Comparison of ENCODE assay signal across 24 cellular contexts in genomic region chr12:56894698-56895368, GRCh38. TPM values are rescaled to one million over a fixed set of nuclear protein-coding genes. Genes with fewer than 3 reads are reported as not detected.
DNase-seq lines count a peak whose midpoint lies in the region; ATAC-seq, FAIRE-seq and TF ChIP-seq lines count a peak whose summit lies in the region.
"Had no signal": no experiment of that assay in that cellular context is flagged by ENCODE, and none has a peak within 500 bp of the region (broad histone marks: within the 10 kb centered on the region; RNA-seq: fewer than 3 reads in every experiment).

No MANE protein-coding gene starts in this region.

- TF ChIP-seq EP300 in HepG2 (IDR thresholded peaks at IDR 0.05; ENCODE audit: low read depth in 2 of 2, low read length in 2 of 2) (no peak), HepG2 (CRISPR knock-in tag; IDR thresholded peaks at IDR 0.05; ENCODE audit: borderline replicate concordance) (no peak), esophagus muscularis mucosa (IDR thresholded peaks at IDR 0.05) (no peak)

- CTCF ChIA-PET in HepG2 (lab: Yijun Ruan, JAX; ENCODE audit: low intra/inter-chr PET ratio, low total read pairs), result no interaction called here
- CTCF ChIA-PET in PC-3 (lab: Charles Lee), result no interaction called here

- H3K9ac ChIP-seq in HepG2 (ENCODE audit: insufficient read depth, low read depth, low read length) (no peak overlapping the region), PC-3 (ENCODE audit: low read length) (no peak overlapping the region)
- H3K9ac ChIP-seq: BLaER1 had no signal

- no peak for FAIRE-seq in HepG2 (lab: Jason Lieb, UNC)
- FAIRE-seq: GM12892, GM18507, H54 had no signal

- intact Hi-C loops in HepG2 (cut with micrococcal nuclease; ENCODE audit: unreplicated experiment), result no loop called here
- intact Hi-C loops in right lobe of liver (cut with DNase I), result no loop called here
- intact Hi-C loops in PC-3 (cut with micrococcal nuclease), result no loop called here
- intact Hi-C loops in esophagus muscularis mucosa (cut with DNase I), result no loop called here

- no peak overlapping the region for H3K4me2 ChIP-seq in HepG2 (ENCODE audit: low read depth, low read length)
- H3K4me2 ChIP-seq in PC-3 (ENCODE audit: low read length), result no peak overlapping the region
- H3K4me2 ChIP-seq: BLaER1, GM23338 had no signal

- H3K9me3 Mint-ChIP-seq in progenitor cell of endocrine pancreas (ENCODE audit: low read depth), result peaks cover 7% of the 10 kb centered on the region
- H3K9me3 Mint-ChIP-seq: HFFc6 had no signal

- H3K27me3 Mint-ChIP-seq in progenitor cell of endocrine pancreas, result peaks cover 6% of the 10 kb centered on the region

- H2AFZ ChIP-seq in HepG2 (ENCODE audit: low read length) (no peak overlapping the region), PC-3 (ENCODE audit: low read length) (no peak overlapping the region)
- H2AFZ ChIP-seq: GM23338 had no signal

- peaks cover 5% of the 10 kb centered on the region for H3K4me1 Mint-ChIP-seq in progenitor cell of endocrine pancreas (ENCODE audit: low read depth)
- H3K4me1 Mint-ChIP-seq: CD14-positive monocyte; CD4-positive, alpha-beta memory T cell; GM23338 had no signal

- POLR2A ChIA-PET in HepG2 (lab: Yijun Ruan, JAX), result no interaction called here
- POLR2A ChIA-PET in PC-3 (lab: Charles Lee; ENCODE audit: unreplicated experiment), result no interaction called here

- no peak overlapping the region for H3K27ac Mint-ChIP-seq in progenitor cell of endocrine pancreas
- H3K27ac Mint-ChIP-seq: CD14-positive monocyte; CD4-positive, alpha-beta memory T cell; GM23338; HFFc6 had no signal

- no peaks in the 10 kb centered on the region for H3K9me3 ChIP-seq in HepG2 (ENCODE audit: low read length)
- H3K9me3 ChIP-seq in right lobe of liver, result no peaks in the 10 kb centered on the region
- no peaks in the 10 kb centered on the region for H3K9me3 ChIP-seq in PC-3 (ENCODE audit: low read length)
- peaks cover 0 to 4% (median 1%) of the 10 kb centered on the region in 4 donors for H3K9me3 ChIP-seq in esophagus muscularis mucosa
- H3K9me3 ChIP-seq in WERI-Rb-1 (ENCODE audit: severe bottlenecking), result peaks cover 3% of the 10 kb centered on the region

- TF ChIP-seq POLR2A in HepG2 (IDR thresholded peaks at IDR 0.05; ENCODE audit: insufficient read depth in 1 of 2, low read depth in 2 of 2, low read length in 2 of 2), result no peak
- no peak for TF ChIP-seq POLR2A in right lobe of liver (IDR thresholded peaks at IDR 0.05)
- no peak for TF ChIP-seq POLR2A in esophagus muscularis mucosa (IDR thresholded peaks at IDR 0.05; ENCODE audit: low read depth)

- no TSS peak for BruUV-seq in HepG2 (replicated peaks; lab: Mats Ljungman, UMichigan)
- no TSS peak for BruUV-seq in PC-3 (replicated peaks; lab: Mats Ljungman, UMichigan)

- TF ChIP-seq RAD21 in HepG2 (CRISPR knock-in tag; IDR thresholded peaks at IDR 0.05), result no peak

- H3K4me1 ChIP-seq in HepG2 (ENCODE audit: insufficient read depth, low read length) (no peaks in the 10 kb centered on the region; the same call in 1 of the 2 replicates), right lobe of liver (peaks cover 0 to 50% (median 23%) of the 10 kb centered on the region in 4 donors), PC-3 (ENCODE audit: insufficient read depth, low read length) (peaks cover 23% of the 10 kb centered on the region), esophagus muscularis mucosa (no peaks in the 10 kb centered on the region)
- H3K4me1 ChIP-seq: BLaER1 had no signal

- H3K36me3 ChIP-seq in HepG2 (replicated peaks in 1 of 2; ENCODE audit: control insufficient read depth in 1 of 2, insufficient read depth in 2 of 2, low read length in 2 of 2) (no peaks in the 10 kb centered on the region), right lobe of liver (no peaks in the 10 kb centered on the region), PC-3 (ENCODE audit: low read depth, low read length) (no peaks in the 10 kb centered on the region), esophagus muscularis mucosa (no peaks in the 10 kb centered on the region), WERI-Rb-1 (no peaks in the 10 kb centered on the region)
- H3K36me3 ChIP-seq: BLaER1 had no signal

- H3K27me3 ChIP-seq in HepG2 (ENCODE audit: control insufficient read depth in 1 of 2, insufficient read depth in 2 of 2, low read length in 2 of 2) (no peaks in the 10 kb centered on the region), right lobe of liver (no peaks in the 10 kb centered on the region), PC-3 (ENCODE audit: low read length) (no peaks in the 10 kb centered on the region), esophagus muscularis mucosa (no peaks in the 10 kb centered on the region), WERI-Rb-1 (ENCODE audit: insufficient read depth, low read depth, severe bottlenecking) (no peaks in the 10 kb centered on the region)
- H3K27me3 ChIP-seq: BLaER1 had no signal

- DNase-seq in HepG2 (ENCODE audit: low spot score), result no peak
- no peak for DNase-seq in right lobe of liver
- peak; percentile 34 for DNase-seq in PC-3
- peak; percentile 0 for DNase-seq in esophagus muscularis mucosa (ENCODE audit: extremely low spot score)
- DNase-seq in RPMI8226, result no peak
- DNase-seq in mucosa of gallbladder (ENCODE audit: low spot score), result no peak
- no peak for DNase-seq in progenitor cell of endocrine pancreas (ENCODE audit: low spot score, unreplicated experiment)
- no peak for DNase-seq in WERI-Rb-1
- DNase-seq: 8988T; CD4-positive, alpha-beta memory T cell; DMS153; DMS79; GDM1; HCEC 1CT; HFFc6 had no signal

- H3K4me3 Mint-ChIP-seq in progenitor cell of endocrine pancreas (ENCODE audit: low read depth), result no peak overlapping the region
- H3K4me3 Mint-ChIP-seq: CD14-positive monocyte; CD4-positive, alpha-beta memory T cell; GM23338; HFFc6 had no signal

- no peak for TF ChIP-seq CTCF in HepG2 (CRISPR knock-in tag; IDR thresholded peaks at IDR 0.05)
- TF ChIP-seq CTCF in right lobe of liver (IDR thresholded peaks at IDR 0.05), result no peak
- no peak for TF ChIP-seq CTCF in PC-3 (conservative IDR thresholded peaks at IDR 0.05; ENCODE audit: low read depth, low read length)
- TF ChIP-seq CTCF in esophagus muscularis mucosa (IDR thresholded peaks at IDR 0.05), result no peak
- no peak for TF ChIP-seq CTCF in progenitor cell of endocrine pancreas (IDR thresholded peaks at IDR 0.05; ENCODE audit: unreplicated experiment)
- TF ChIP-seq CTCF in WERI-Rb-1 (IDR thresholded peaks at IDR 0.05; ENCODE audit: low read depth, low read length), result no peak

- ATAC-seq in HepG2 (no peak), right lobe of liver (no peak), PC-3 (peak; percentile 35)
- ATAC-seq: GM23338 had no signal

- H3K9me2 ChIP-seq in PC-3 (replicated peaks; ENCODE audit: low read length), result no peaks in the 10 kb centered on the region

- H3K79me2 ChIP-seq in HepG2 (ENCODE audit: insufficient read depth, low read length) (no peaks in the 10 kb centered on the region), PC-3 (ENCODE audit: low read length) (no peaks in the 10 kb centered on the region)

- no peaks in the 10 kb centered on the region for H3F3A ChIP-seq in PC-3 (ENCODE audit: low read length, unreplicated experiment)

- WGBS in HepG2 (ENCODE audit: low lambda C conversion rate), result 5% methylated on average over 5 of the region's 5 CpGs
- 17% methylated on average over 5 of the region's 5 CpGs for WGBS in right lobe of liver (ENCODE audit: insufficient coverage, low coverage, low lambda C conversion rate, missing lambda C conversion rate)
- WGBS in esophagus muscularis mucosa, result 70% methylated on average over 5 of the region's 5 CpGs

- H4K20me1 ChIP-seq in HepG2 (ENCODE audit: insufficient read depth, low read length) (no peaks in the 10 kb centered on the region), PC-3 (ENCODE audit: low read length) (no peaks in the 10 kb centered on the region)
- H4K20me1 ChIP-seq: BLaER1 had no signal

- H3K4me3 ChIP-seq in HepG2 (replicated peaks in 1 of 3; ENCODE audit: insufficient read depth in 1 of 3, low read depth in 2 of 3, low read length in 3 of 3) (no peak overlapping the region), right lobe of liver (no peak overlapping the region), PC-3 (ENCODE audit: low read length) (no peak overlapping the region), esophagus muscularis mucosa (no peak overlapping the region), WERI-Rb-1 (ENCODE audit: low read depth, low read length) (no peak overlapping the region)
- H3K4me3 ChIP-seq: BLaER1, GM23338 had no signal

- H3K27ac ChIP-seq in HepG2 (ENCODE audit: extremely low read length, insufficient read depth, low read length) (no peak overlapping the region), right lobe of liver (peak overlapping the region in 1 of 3 donors; percentile 60), PC-3 (ENCODE audit: low read length) (no peak overlapping the region), esophagus muscularis mucosa (replicated peaks in 1 of 4) (no peak overlapping the region), WERI-Rb-1 (no peak overlapping the region)
- H3K27ac ChIP-seq: BLaER1 had no signal

- peaks cover 2% of the 10 kb centered on the region for H3K36me3 Mint-ChIP-seq in progenitor cell of endocrine pancreas (ENCODE audit: insufficient read depth)
- H3K36me3 Mint-ChIP-seq: CD14-positive monocyte had no signal

- in situ Hi-C loops in HepG2 (cut with HindIII; ENCODE audit: extremely low pct_ligation_motif_present, low pct_unique_long_range_greater_than_20kb), result no loop called here

RNA-seq across cellular contexts. Expression of gene SDR9C7, which starts 39.4 kb away (rescaled TPM):
- total RNA-seq in HepG2 (2016; rRNA removed; fragmentation: Illumina TruSeq; extraction: Trizol) (not detected in 2 replicates), right lobe of liver (not detected), PC-3 (2014; rRNA removed) (not detected in 2 replicates), esophagus muscularis mucosa (under 1 TPM in 2 of 4 donors, not detected in 2; 0.40 to 0.42 TPM), mucosa of gallbladder (not detected), progenitor cell of endocrine pancreas (not detected in 2 replicates)
- not detected in 2 replicates for total RNA-seq in HepG2 (2016; cell fraction: cytosol; rRNA removed; fragmentation: Illumina TruSeq; extraction: Trizol; ENCODE audit: low read depth)
- total RNA-seq in HepG2 (2016; cell fraction: insoluble cytoplasmic fraction; rRNA removed; fragmentation: Illumina TruSeq; extraction: Trizol), result not detected in 2 replicates
- total RNA-seq in HepG2 (2016; cell fraction: membrane; rRNA removed; fragmentation: Illumina TruSeq; extraction: Trizol), result not detected in 2 replicates
- total RNA-seq in HepG2 (2016; cell fraction: nucleus; rRNA removed; fragmentation: Illumina TruSeq; extraction: Trizol), result not detected in 2 replicates
- polyA plus RNA-seq in HepG2 (2011; rRNA removed), result 0.04 TPM in 1 of 2 replicates, not detected in the other
- polyA plus RNA-seq in HepG2 (2011; cell fraction: cytosol; rRNA removed), result not detected in 2 replicates
- 0.08 TPM in 1 of 2 replicates, not detected in the other for polyA plus RNA-seq in HepG2 (2011; cell fraction: nucleus; rRNA removed)
- not detected in 2 replicates for polyA plus RNA-seq in HepG2 (2012)
- not detected in 2 replicates for polyA plus RNA-seq in HepG2 (2016; cell fraction: cytosol; fragmentation: Illumina TruSeq; extraction: Trizol; ENCODE audit: low read depth)
- polyA plus RNA-seq in HepG2 (2016; cell fraction: insoluble cytoplasmic fraction; fragmentation: Illumina TruSeq; extraction: Trizol; ENCODE audit: low read depth), result not detected in 2 replicates
- polyA plus RNA-seq in HepG2 (2016; cell fraction: membrane; fragmentation: Illumina TruSeq; extraction: Trizol; ENCODE audit: low read depth), result not detected in 2 replicates
- polyA plus RNA-seq in HepG2 (2016; cell fraction: nucleus; fragmentation: Illumina TruSeq; extraction: Trizol; ENCODE audit: insufficient read depth, low read depth), result not detected in 2 replicates
- polyA minus RNA-seq in HepG2 (2011; rRNA and poly(A)+ RNA removed; ENCODE audit: low replicate concordance), result not detected in 2 replicates
- not detected in 2 replicates for polyA minus RNA-seq in HepG2 (2011; cell fraction: cytosol; rRNA and poly(A)+ RNA removed)
- polyA minus RNA-seq in HepG2 (2011; cell fraction: nucleus; rRNA and poly(A)+ RNA removed), result not detected in 2 replicates
- total RNA-seq: A673; CD4-positive, alpha-beta memory T cell; Daoy; GM23338; HFFc6 had no signal
- polyA plus RNA-seq: AG04450; CD14-positive monocyte; CD4-positive, alpha-beta memory T cell; GM23338 had no signal

Comparison
In these comparisons a context has a peak if more than half of its experiments do, and no peak if none do; other contexts are left out.
1. DNase-seq: peak in PC-3 (single experiment) and esophagus muscularis mucosa (single experiment); none in HepG2 (single experiment), right lobe of liver (0 of 3), RPMI8226 (single experiment), mucosa of gallbladder (single experiment), progenitor cell of endocrine pancreas (single experiment) and WERI-Rb-1 (single experiment).